ENCODE assay signal across 1 cellular context in genomic region chr1:206685256-206685748, GRCh38.
TF ChIP-seq lines count a peak whose summit lies in the region.

No MANE protein-coding gene starts in this region.

TF ChIP-seq in K562, 482 proteins besides CTCF, POLR2A, EP300 and RAD21 (continued from another document):
- TF ChIP-seq HMGXB4 (CRISPR knock-in tag; IDR thresholded peaks at IDR 0.05) (0 out of 2 replicates have a peak, but pooled peaks have one; percentile 65), SP1 (CRISPR knock-in tag; IDR thresholded peaks at IDR 0.05) (no peak), EGR1 (conservative IDR thresholded peaks at IDR 0.05) (peak; percentile 80), GABPA (tag; conservative IDR thresholded peaks at IDR 0.05; ENCODE audit: low read depth) (peak; percentile 61), ZNF23 (CRISPR knock-in tag; IDR thresholded peaks at IDR 0.05) (no peak), ZBED1 (IDR thresholded peaks at IDR 0.05) (no peak), PHF8 (IDR thresholded peaks at IDR 0.05; ENCODE audit: borderline replicate concordance, low read length) (peak; percentile 31; the same call in 1 of the 2 replicates), ARID4B (CRISPR knock-in tag; IDR thresholded peaks at IDR 0.05) (no peak), TAF1 (IDR thresholded peaks at IDR 0.05; ENCODE audit: control insufficient read depth, extremely low read depth, insufficient read depth, low read length, severe bottlenecking) (peak; percentile 8), ZNF76 (CRISPR knock-in tag; IDR thresholded peaks at IDR 0.05; ENCODE audit: borderline replicate concordance) (no peak), PTRF (tag; IDR thresholded peaks at IDR 0.05) (no peak), ZNF740 (CRISPR knock-in tag; IDR thresholded peaks at IDR 0.05) (peak; percentile 36; the same call in 1 of the 2 replicates), ZNF740 (tag; IDR thresholded peaks at IDR 0.05) (no peak), MTA1 (IDR thresholded peaks at IDR 0.05; ENCODE audit: borderline replicate concordance) (no peak), ELF4 (CRISPR knock-in tag; IDR thresholded peaks at IDR 0.05) (no peak), MLLT1 (IDR thresholded peaks at IDR 0.05) (0 out of 4 replicates have a peak, but pooled peaks of 1 of the 2 experiments have one; percentile 21), CHD7 (IDR thresholded peaks at IDR 0.05; ENCODE audit: low read depth, low read length) (no peak), SAP30 (IDR thresholded peaks at IDR 0.05; ENCODE audit: borderline replicate concordance, insufficient read depth, low read depth, low read length, poor library complexity, severe bottlenecking) (peak; percentile 21), CEBPB (tag; IDR thresholded peaks at IDR 0.05) (no peak), BCOR (IDR thresholded peaks at IDR 0.05) (no peak), LCOR (CRISPR knock-in tag; IDR thresholded peaks at IDR 0.05) (no peak), CREM (IDR thresholded peaks at IDR 0.05; ENCODE audit: low read depth) (peak; percentile 69), ETS1 (conservative IDR thresholded peaks at IDR 0.05; ENCODE audit: control insufficient read depth, low read depth, low read length) (0 out of 2 replicates have a peak, but pooled peaks have one; percentile 30)
- TF ChIP-seq, protein P1, sequence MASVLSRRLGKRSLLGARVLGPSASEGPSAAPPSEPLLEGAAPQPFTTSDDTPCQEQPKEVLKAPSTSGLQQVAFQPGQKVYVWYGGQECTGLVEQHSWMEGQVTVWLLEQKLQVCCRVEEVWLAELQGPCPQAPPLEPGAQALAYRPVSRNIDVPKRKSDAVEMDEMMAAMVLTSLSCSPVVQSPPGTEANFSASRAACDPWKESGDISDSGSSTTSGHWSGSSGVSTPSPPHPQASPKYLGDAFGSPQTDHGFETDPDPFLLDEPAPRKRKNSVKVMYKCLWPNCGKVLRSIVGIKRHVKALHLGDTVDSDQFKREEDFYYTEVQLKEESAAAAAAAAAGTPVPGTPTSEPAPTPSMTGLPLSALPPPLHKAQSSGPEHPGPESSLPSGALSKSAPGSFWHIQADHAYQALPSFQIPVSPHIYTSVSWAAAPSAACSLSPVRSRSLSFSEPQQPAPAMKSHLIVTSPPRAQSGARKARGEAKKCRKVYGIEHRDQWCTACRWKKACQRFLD (CRISPR knock-in tag; IDR thresholded peaks at IDR 0.05): 0 out of 2 replicates have a peak, but pooled peaks have one; percentile 72
- TF ChIP-seq, protein P2, sequence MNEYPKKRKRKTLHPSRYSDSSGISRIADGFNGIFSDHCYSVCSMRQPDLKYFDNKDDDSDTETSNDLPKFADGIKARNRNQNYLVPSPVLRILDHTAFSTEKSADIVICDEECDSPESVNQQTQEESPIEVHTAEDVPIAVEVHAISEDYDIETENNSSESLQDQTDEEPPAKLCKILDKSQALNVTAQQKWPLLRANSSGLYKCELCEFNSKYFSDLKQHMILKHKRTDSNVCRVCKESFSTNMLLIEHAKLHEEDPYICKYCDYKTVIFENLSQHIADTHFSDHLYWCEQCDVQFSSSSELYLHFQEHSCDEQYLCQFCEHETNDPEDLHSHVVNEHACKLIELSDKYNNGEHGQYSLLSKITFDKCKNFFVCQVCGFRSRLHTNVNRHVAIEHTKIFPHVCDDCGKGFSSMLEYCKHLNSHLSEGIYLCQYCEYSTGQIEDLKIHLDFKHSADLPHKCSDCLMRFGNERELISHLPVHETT (CRISPR knock-in tag; conservative IDR thresholded peaks at IDR 0.05 in 1 of 2, IDR thresholded peaks at IDR 0.05 in 1 of 2): 0 out of 4 replicates have a peak, but pooled peaks of 1 of the 2 experiments have one; percentile 20
